ENCODE assay signal across 21 cellular contexts in the genomic region with DNA sequence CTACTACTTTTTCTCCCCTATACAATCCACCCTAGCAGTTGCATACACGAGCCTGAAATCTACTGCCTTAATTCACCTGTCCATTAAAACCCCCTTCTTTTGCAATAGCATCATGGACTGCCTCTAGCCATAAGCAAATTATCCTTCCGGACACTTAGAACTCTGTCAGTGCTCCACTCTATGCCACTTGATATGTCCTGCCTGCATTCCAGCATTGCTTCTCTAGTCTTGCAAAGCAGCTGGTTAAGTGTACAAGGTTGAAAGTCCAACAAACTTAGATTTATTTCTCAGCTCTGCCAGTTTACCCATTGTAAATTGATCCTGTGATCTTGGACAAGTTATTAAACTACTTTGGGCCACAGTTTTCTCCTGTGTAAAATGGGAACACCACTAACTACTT.
"Had no signal": no experiment of that assay in that cellular context is flagged by ENCODE, and none has a peak within 500 bp of the region (broad histone marks: within the 10 kb centered on the region; RNA-seq: fewer than 3 reads in every experiment).

No MANE protein-coding gene starts in this region.

- H3K27me3 ChIP-seq: spleen, testis, upper lobe of left lung had no signal

- DNase-seq: activated B cell treated with CpG ODN at 0.5 μM for 24 hours; activated CD4-positive, alpha-beta T cell treated with anti-CD3 and anti-CD28 coated beads for 4 hours; activated CD4-positive, alpha-beta T cell treated with anti-CD3 and anti-CD28 coated beads, Interleukin-2, amount 50 U/mL, for 48 hours; activated effector memory CD4-positive, alpha-beta T cell treated with Interleukin-2 at 50 U/mL for 16 hours; activated naive CD4-positive, alpha-beta T cell treated with anti-CD3 and anti-CD28 coated beads for 36 hours; activated naive CD8-positive, alpha-beta T cell treated with anti-CD3 and anti-CD28 coated beads, Interleukin-2, amount 10 ng/mL, durations not matched to agents 7 days and 5 days; activated T-cell treated with anti-CD3 and anti-CD28 coated beads, Interleukin-2, amount 50 U/mL, for 72 hours; amniotic stem cell; effector memory CD4-positive, alpha-beta T cell; foreskin melanocyte; hypothalamus; midbrain; nucleus accumbens; spleen; stimulated activated CD4-positive, alpha-beta T cell treated with anti-CD3 and anti-CD28 coated beads, Interleukin-4, amount 100 ng/mL, for 1 hour; stimulated activated naive CD4-positive, alpha-beta T cell; SW 1271; T-helper 17 cell; testis; upper lobe of left lung had no signal

- H3K36me3 ChIP-seq: spleen, upper lobe of left lung had no signal

- H3K4me1 ChIP-seq: parathyroid adenoma, spleen, testis, upper lobe of left lung had no signal

- H3K27ac ChIP-seq: parathyroid adenoma, spleen, testis, upper lobe of left lung had no signal

- H3K4me3 ChIP-seq: spleen, testis, upper lobe of left lung had no signal

- ATAC-seq: activated T-cell treated with anti-CD3 and anti-CD28 coated beads, Interleukin-2, amount 50 U/mL, for 72 hours; T-helper 17 cell had no signal

- H3K9me3 ChIP-seq: spleen, testis, upper lobe of left lung had no signal
